ENCODE assay signal across 22 cellular contexts in genomic region chr2:86160156-86160952, GRCh38.
"Had no signal": no experiment of that assay in that cellular context is flagged by ENCODE, and none has a peak within 500 bp of the region (broad histone marks: within the 10 kb centered on the region; RNA-seq: fewer than 3 reads in every experiment).

No MANE protein-coding gene starts in this region.

- H3K9me3 ChIP-seq: body of pancreas, ovary, SK-N-SH, transverse colon, uterus had no signal

- H3K36me3 ChIP-seq: ovary, uterus had no signal

- H3K4me1 ChIP-seq: body of pancreas, foreskin keratinocyte, transverse colon, uterus had no signal

- H3K27me3 ChIP-seq: body of pancreas, cardiac muscle cell, foreskin keratinocyte, ovary, transverse colon, uterus had no signal

- H3K9me3 Mint-ChIP-seq: activated naive CD8-positive, alpha-beta T cell treated with anti-CD3 and anti-CD28 coated beads for 36 hours; activated T-helper 2 cell treated with anti-CD3 and anti-CD28 coated beads, Interferon-gamma antibody, Interleukin-2, Interleukin-4, amounts not matched to agents 10 μg/mL and 5 μg/mL and 100 μg/mL, durations not matched to agents 14 hours and 24 hours and 36 hours; immature natural killer cell; natural killer cell treated with Interleukin-12 subunit alpha and Interleukin-12 subunit beta and Interleukin-15 and Interleukin-18, amount 100 ng/mL, for 72 hours; stimulated activated effector memory CD8-positive, alpha-beta T cell treated with anti-CD3 and anti-CD28 coated beads, Interleukin-12 subunit alpha, Interleukin-12 subunit beta, amount 100 ng/mL, for 72 hours; WTC11 had no signal

- H3K27ac Mint-ChIP-seq: activated CD4-positive, alpha-beta T cell treated with anti-CD3 and anti-CD28 coated beads for 36 hours; activated naive CD8-positive, alpha-beta T cell treated with anti-CD3 and anti-CD28 coated beads for 36 hours; activated T-helper 2 cell treated with anti-CD3 and anti-CD28 coated beads, Interferon-gamma antibody, Interleukin-2, Interleukin-4, amounts not matched to agents 10 μg/mL and 5 μg/mL and 100 μg/mL, durations not matched to agents 14 hours and 24 hours and 36 hours; natural killer cell treated with Interleukin-12 subunit alpha and Interleukin-12 subunit beta and Interleukin-15 and Interleukin-18, amount 100 ng/mL, for 72 hours; stimulated activated effector memory CD8-positive, alpha-beta T cell treated with anti-CD3 and anti-CD28 coated beads, Interleukin-12 subunit alpha, Interleukin-12 subunit beta, amount 100 ng/mL, for 72 hours; WTC11 had no signal

- H3K4me3 Mint-ChIP-seq: activated CD4-positive, alpha-beta T cell treated with anti-CD3 and anti-CD28 coated beads for 36 hours; activated naive CD8-positive, alpha-beta T cell treated with anti-CD3 and anti-CD28 coated beads for 36 hours; immature natural killer cell; natural killer cell treated with Interleukin-12 subunit alpha and Interleukin-12 subunit beta and Interleukin-15 and Interleukin-18, amount 100 ng/mL, for 72 hours; stimulated activated effector memory CD8-positive, alpha-beta T cell treated with anti-CD3 and anti-CD28 coated beads, Interleukin-12 subunit alpha, Interleukin-12 subunit beta, amount 100 ng/mL, for 72 hours; WTC11 had no signal

- H3K27ac ChIP-seq: body of pancreas, cardiac muscle cell, foreskin keratinocyte, ovary, skin epidermis, transverse colon, uterus had no signal

- H3K27me3 Mint-ChIP-seq: activated CD4-positive, alpha-beta T cell treated with anti-CD3 and anti-CD28 coated beads for 36 hours; activated naive CD8-positive, alpha-beta T cell treated with anti-CD3 and anti-CD28 coated beads for 36 hours; natural killer cell treated with Interleukin-12 subunit alpha and Interleukin-12 subunit beta and Interleukin-15 and Interleukin-18, amount 100 ng/mL, for 72 hours had no signal

- ATAC-seq: activated CD4-positive, alpha-beta T cell treated with anti-CD3 and anti-CD28 coated beads for 36 hours; body of pancreas; foreskin keratinocyte; left ventricle myocardium superior; natural killer cell treated with Interleukin-12 subunit alpha and Interleukin-12 subunit beta and Interleukin-15 and Interleukin-18, amount 100 ng/mL, for 72 hours; right cardiac atrium; stimulated activated effector memory CD8-positive, alpha-beta T cell treated with anti-CD3 and anti-CD28 coated beads, Interleukin-12 subunit alpha, Interleukin-12 subunit beta, amount 100 ng/mL, for 72 hours; WTC11 had no signal

- H3K4me1 Mint-ChIP-seq: activated CD4-positive, alpha-beta T cell treated with anti-CD3 and anti-CD28 coated beads for 36 hours; activated naive CD8-positive, alpha-beta T cell treated with anti-CD3 and anti-CD28 coated beads for 36 hours; immature natural killer cell; stimulated activated effector memory CD8-positive, alpha-beta T cell treated with anti-CD3 and anti-CD28 coated beads, Interleukin-12 subunit alpha, Interleukin-12 subunit beta, amount 100 ng/mL, for 72 hours; WTC11 had no signal

- H3K4me3 ChIP-seq: body of pancreas, cardiac muscle cell, ovary, skin epidermis, transverse colon, uterus had no signal

- DNase-seq: activated CD4-positive, alpha-beta T cell treated with anti-CD3 and anti-CD28 coated beads for 36 hours; activated CD4-positive, alpha-beta T cell treated with anti-CD3 and anti-CD28 coated beads, Interleukin-2, amount 50 U/mL, for 48 hours; activated naive CD4-positive, alpha-beta T cell treated with Interleukin-2 at 50 U/mL for 16 hours; activated naive CD8-positive, alpha-beta T cell treated with anti-CD3 and anti-CD28 coated beads for 36 hours; amygdala; body of pancreas; foreskin keratinocyte; immature natural killer cell; kidney glomerular epithelial cell; left ventricle myocardium superior; ovary; right cardiac atrium; SK-N-SH; stimulated activated CD4-positive, alpha-beta T cell treated with anti-CD3 and anti-CD28 coated beads, Interleukin-1b, Interleukin-23, amount 100 ng/mL, for 48 hours; transverse colon; uterus had no signal
